Comparison of ENCODE assay signal across 8 cellular contexts in the genomic region with DNA sequence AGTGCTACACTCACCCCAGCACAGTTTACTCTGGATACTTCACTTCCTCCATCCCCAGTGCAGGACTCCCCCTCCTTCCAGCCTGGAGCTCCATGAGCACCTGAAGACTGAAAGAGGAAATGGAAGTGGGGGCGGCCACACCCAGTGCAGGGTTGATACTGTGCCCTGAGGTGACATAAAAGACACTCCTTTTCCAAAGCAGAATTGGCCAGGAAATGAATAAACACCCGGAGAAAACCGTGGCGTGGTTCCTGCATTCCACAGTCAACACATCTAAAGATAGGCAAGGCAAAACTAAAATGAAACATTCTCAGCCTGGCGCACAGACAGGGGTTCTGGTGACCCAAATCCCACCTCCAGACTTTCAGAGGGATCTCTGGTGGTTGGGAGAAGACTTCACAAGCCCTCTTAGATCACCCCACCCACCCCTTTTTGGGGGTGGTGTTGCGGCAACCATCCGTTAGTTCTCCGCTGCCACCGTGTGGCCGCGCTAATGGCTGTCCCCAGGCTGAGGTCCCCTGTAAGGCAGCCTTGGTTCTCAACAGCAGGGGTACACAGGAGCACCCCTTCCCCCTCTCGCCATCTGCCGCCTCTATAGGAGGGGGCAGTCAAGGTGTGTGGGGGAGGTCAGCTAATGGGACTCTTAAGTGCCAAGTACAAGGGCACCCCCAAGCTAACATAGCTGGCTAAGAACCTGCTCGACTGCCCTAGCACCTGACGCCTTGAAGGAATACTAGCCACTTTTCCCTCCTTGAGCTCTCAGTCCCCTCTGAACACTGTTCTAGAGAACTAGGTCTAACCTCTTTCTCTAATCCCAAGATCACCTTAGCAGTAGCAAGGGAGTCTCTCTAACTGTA. TPM values are rescaled to one million over a fixed set of nuclear protein-coding genes. Genes with fewer than 3 reads are reported as not detected.
DNase-seq lines count a peak whose midpoint lies in the region; ATAC-seq and TF ChIP-seq lines count a peak whose summit lies in the region.

No MANE protein-coding gene starts in this region.

- H3K4me3 ChIP-seq in Caco-2 (ENCODE audit: low read depth, low read length) (no peak overlapping the region), HUES6 (ENCODE audit: low read depth, low read length) (peak overlapping the region; percentile 35; the same call in 1 of the 2 replicates)

- no peaks in the 10 kb centered on the region for H3K27me3 ChIP-seq in Caco-2 (replicated peaks; ENCODE audit: control insufficient read depth, insufficient read depth, low read length)
- peaks cover 26% of the 10 kb centered on the region for H3K27me3 ChIP-seq in HUES6 (ENCODE audit: control insufficient read depth, insufficient read depth, low read length)

- H3K36me3 Mint-ChIP-seq in Caco-2 (ENCODE audit: insufficient read depth, unreplicated experiment) = peaks cover 10% of the 10 kb centered on the region
- H3K36me3 Mint-ChIP-seq in activated B cell treated with CpG ODN at 0.5 μM for 24 hours (ENCODE audit: low read depth) = peaks cover 13% of the 10 kb centered on the region
- H3K36me3 Mint-ChIP-seq in central memory CD8-positive, alpha-beta T cell (ENCODE audit: insufficient read depth) = peaks cover 2% of the 10 kb centered on the region

- H3K4me3 Mint-ChIP-seq in Caco-2 (ENCODE audit: unreplicated experiment) (peak overlapping the region; percentile 58), activated B cell treated with CpG ODN at 0.5 μM for 24 hours (peak overlapping the region; percentile 55)
- peak overlapping the region; percentile 37 for H3K4me3 Mint-ChIP-seq in central memory CD8-positive, alpha-beta T cell

- DNase-seq in Caco-2 (peak; percentile 63 to 72), activated B cell treated with CpG ODN at 0.5 μM for 24 hours (peak; percentile 38), left kidney (ENCODE audit: low read depth, low spot score) (peak; percentile 72), DMS153 treated with DMSO at 0.1 percent for 48 hours (lab: John Stamatoyannopoulos, UW; ENCODE audit: unreplicated experiment) (no peak)
- no peak for DNase-seq in central memory CD8-positive, alpha-beta T cell (ENCODE audit: low spot score in 2 of 2)
- DNase-seq in stimulated activated CD4-positive, alpha-beta T cell treated with anti-CD3 and anti-CD28 coated beads, Interleukin-4, amount 100 ng/mL, for 4 hours = peak; percentile 43 to 49

- peak overlapping the region; percentile 71 for H3K27ac Mint-ChIP-seq in Caco-2 (ENCODE audit: unreplicated experiment)
- H3K27ac Mint-ChIP-seq in activated B cell treated with CpG ODN at 0.5 μM for 24 hours = peak overlapping the region; percentile 56
- peak overlapping the region; percentile 50 for H3K27ac Mint-ChIP-seq in central memory CD8-positive, alpha-beta T cell (ENCODE audit: low read depth)

- CTCF ChIA-PET in Caco-2 (lab: Charles Lee) = interaction anchor here (0.5 to 1.5 kb wide), 7 partner anchors 13 to 143 kb away, joined by 3 to 12 read pairs (median 4); a partner anchor contains a TSS
- CTCF ChIA-PET in activated B cell treated with CpG ODN at 0.5 μM for 24 hours (lab: Charles Lee) = interaction anchor here (0.8 to 2.3 kb wide), 6 partner anchors 64 to 366 kb away, joined by 3 to 8 read pairs (median 4); no protein-coding TSS in a partner anchor

- H3K36me3 ChIP-seq in Caco-2 (ENCODE audit: control insufficient read depth, insufficient read depth, low read length) (no peaks in the 10 kb centered on the region), HUES6 (ENCODE audit: control insufficient read depth, insufficient read depth, low read length) (no peaks in the 10 kb centered on the region)

- H3K9me3 ChIP-seq in Caco-2 = no peaks in the 10 kb centered on the region
- H3K9me3 ChIP-seq in HUES6 (ENCODE audit: control insufficient read depth, insufficient read depth, low read depth, low read length) = no peaks in the 10 kb centered on the region

- no TSS peak for BruUV-seq in Caco-2 (replicated peaks; lab: Mats Ljungman, UMichigan)

- intact Hi-C loops in Caco-2 (cut with micrococcal nuclease; ENCODE audit: unreplicated experiment) (loop anchor here (1.0 to 5.0 kb wide), 5 partner anchors 23 to 204 kb away; a partner anchor contains a TSS), activated B cell treated with CpG ODN at 0.5 μM for 24 hours (cut with micrococcal nuclease) (loop anchor here (1.0 to 5.0 kb wide), 5 partner anchors 67 to 366 kb away; a partner anchor contains a TSS)

- no peak overlapping the region for H3K27ac ChIP-seq in HUES6 (ENCODE audit: low read depth, low read length)

- H3K27me3 Mint-ChIP-seq in Caco-2 (ENCODE audit: insufficient read depth, unreplicated experiment) = no peaks in the 10 kb centered on the region
- H3K27me3 Mint-ChIP-seq in activated B cell treated with CpG ODN at 0.5 μM for 24 hours = no peaks in the 10 kb centered on the region
- no peaks in the 10 kb centered on the region for H3K27me3 Mint-ChIP-seq in central memory CD8-positive, alpha-beta T cell

- H3K9me3 Mint-ChIP-seq in Caco-2 (ENCODE audit: unreplicated experiment) = no peaks in the 10 kb centered on the region
- H3K9me3 Mint-ChIP-seq in activated B cell treated with CpG ODN at 0.5 μM for 24 hours = no peaks in the 10 kb centered on the region
- no peaks in the 10 kb centered on the region for H3K9me3 Mint-ChIP-seq in central memory CD8-positive, alpha-beta T cell

- TF ChIP-seq CTCF in Caco-2 (IDR thresholded peaks at IDR 0.05; ENCODE audit: insufficient read depth in 1 of 2, low read depth in 1 of 2, low read length in 1 of 2, severe bottlenecking in 1 of 2, unreplicated experiment in 1 of 2) = peak; percentile 69 to 90
- no peak for TF ChIP-seq CTCF in activated B cell treated with CpG ODN at 0.5 μM for 24 hours (IDR thresholded peaks at IDR 0.05)

- H3K4me1 ChIP-seq in Caco-2 (peaks cover 46% of the 10 kb centered on the region), HUES6 (ENCODE audit: control insufficient read depth, insufficient read depth, low read length) (peaks cover 46% of the 10 kb centered on the region)

- POLR2A ChIA-PET in Caco-2 (lab: Charles Lee) (interaction anchor here (0.6 kb wide), 1 partner anchor 120 kb away, joined by 11 read pairs; a partner anchor contains a TSS), activated B cell treated with CpG ODN at 0.5 μM for 24 hours (lab: Charles Lee) (interaction anchor here (1.0 to 2.0 kb wide), 2 partner anchors 103 kb away, joined by 4 to 8 read pairs; a partner anchor contains a TSS)

- ATAC-seq in activated B cell treated with CpG ODN at 0.5 μM for 24 hours (ENCODE audit: low read depth) = peak; percentile 30
- no peak for ATAC-seq in central memory CD8-positive, alpha-beta T cell (replicated peaks; ENCODE audit: extremely low read depth, poor library complexity, severe bottlenecking)
- no peak for ATAC-seq in HG02970 (IDR thresholded peaks at IDR 0.05; ENCODE audit: low FRiP score, unreplicated experiment)

- H3K4me1 Mint-ChIP-seq in Caco-2 (ENCODE audit: low read depth, unreplicated experiment) (peaks cover 7% of the 10 kb centered on the region), activated B cell treated with CpG ODN at 0.5 μM for 24 hours (peaks cover 30% of the 10 kb centered on the region)
- H3K4me1 Mint-ChIP-seq in central memory CD8-positive, alpha-beta T cell = peaks cover 19% of the 10 kb centered on the region

- H3K9ac ChIP-seq in HUES6 (ENCODE audit: low read length) = no peak overlapping the region

RNA-seq across cellular contexts. Expression of a gene that starts 2.6 kb away (rescaled TPM):
- total RNA-seq in Caco-2 (2022) = 11.8 and 13.6 TPM in 2 replicates
- 0.81 and 1.6 TPM in 2 replicates for total RNA-seq in activated B cell treated with CpG ODN at 0.5 μM for 24 hours

RNA-seq across cellular contexts. Expression of a gene that starts 23.4 kb away (rescaled TPM):
- total RNA-seq in Caco-2 (2022) (7.4 and 7.7 TPM in 2 replicates), activated B cell treated with CpG ODN at 0.5 μM for 24 hours (6.3 and 7.1 TPM in 2 replicates)

RNA-seq across cellular contexts. Expression of a gene that starts 33.7 kb away (rescaled TPM):
- total RNA-seq in Caco-2 (2022) (69.8 and 74.1 TPM in 2 replicates), activated B cell treated with CpG ODN at 0.5 μM for 24 hours (160 and 172 TPM in 2 replicates)

RNA-seq across cellular contexts. Expression of a gene that starts 36.5 kb away (rescaled TPM):
- total RNA-seq in Caco-2 (2022) (13.1 and 15.6 TPM in 2 replicates), activated B cell treated with CpG ODN at 0.5 μM for 24 hours (not detected in 2 replicates)

RNA-seq across cellular contexts. Expression of a gene that starts 49.9 kb away (rescaled TPM):
- total RNA-seq in Caco-2 (2022) (25.1 and 28.0 TPM in 2 replicates), activated B cell treated with CpG ODN at 0.5 μM for 24 hours (6.4 TPM in 2 replicates)

Comparison
In these comparisons a context has a peak if more than half of its experiments do, and no peak if none do; other contexts are left out.
1. DNase-seq: peak in Caco-2 (2 of 2), activated B cell treated with CpG ODN at 0.5 μM for 24 hours (single experiment), left kidney (single experiment) and stimulated activated CD4-positive, alpha-beta T cell treated with anti-CD3 and anti-CD28 coated beads, Interleukin-4, amount 100 ng/mL, for 4 hours (2 of 2); none in central memory CD8-positive, alpha-beta T cell (0 of 2) and DMS153 treated with DMSO at 0.1 percent for 48 hours (single experiment).
2. Peak in every context shown above with its lines, with median percentiles within 50 percentile points of each other: H3K27ac Mint-ChIP-seq and H3K4me3 Mint-ChIP-seq.